10 cellular contexts compared by ENCODE assay signal in the genomic region with DNA sequence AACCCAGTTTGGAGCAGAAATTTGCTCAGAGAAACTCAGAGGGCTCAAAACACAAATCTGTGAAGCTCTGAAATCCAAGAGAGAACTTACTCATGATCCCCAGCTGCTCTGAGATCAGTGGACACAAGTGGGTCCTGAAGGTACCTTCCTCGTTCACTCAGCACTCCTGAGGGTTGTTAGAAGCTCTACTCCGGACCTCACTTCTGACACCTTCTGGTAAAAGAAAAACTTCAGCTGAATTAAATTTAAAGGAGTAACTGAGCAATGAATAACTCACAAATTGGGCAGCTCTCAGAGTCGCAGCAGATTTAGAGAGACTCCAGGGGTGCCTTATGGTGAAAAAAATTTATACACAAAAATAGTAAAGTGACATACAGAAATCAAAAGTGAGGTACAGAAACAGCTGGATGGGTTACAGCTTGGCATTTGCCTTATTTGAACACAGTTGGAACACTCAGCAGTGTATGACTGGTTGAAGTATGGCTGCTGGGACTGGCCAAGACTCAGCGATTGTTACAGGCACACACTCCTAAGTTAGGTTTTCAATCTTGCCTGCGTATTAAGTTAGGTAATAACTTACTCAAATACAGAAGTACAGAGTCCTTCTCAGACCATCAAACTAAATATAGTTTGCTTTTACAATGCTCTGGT. TPM values are rescaled to one million over a fixed set of nuclear protein-coding genes. Genes with fewer than 3 reads are reported as not detected.
DNase-seq lines count a peak whose midpoint lies in the region; ATAC-seq and TF ChIP-seq lines count a peak whose summit lies in the region.
"Had no signal": no experiment of that assay in that cellular context is flagged by ENCODE, and none has a peak within 500 bp of the region (broad histone marks: within the 10 kb centered on the region; RNA-seq: fewer than 3 reads in every experiment).

No MANE protein-coding gene starts in this region.

- ATAC-seq in GM21423 (IDR thresholded peaks at IDR 0.05; ENCODE audit: unreplicated experiment) = peak; percentile 65
- ATAC-seq in Right ventricle myocardium inferior = no peak

- no peak overlapping the region for H3K4me3 ChIP-seq in fibroblast of pulmonary artery (replicated peaks; ENCODE audit: low read depth, low read length)
- H3K4me3 ChIP-seq: upper lobe of left lung had no signal

- DNase-seq in A172 (ENCODE audit: low spot score) (peak; percentile 8), OCI-M1 (lab: John Stamatoyannopoulos, UW) (peak; percentile 100), fibroblast of pulmonary artery (ENCODE audit: low read depth) (peak; percentile 25), NCI-H2171 treated with DMSO at 0.1 percent for 48 hours (lab: John Stamatoyannopoulos, UW) (no peak), Right ventricle myocardium inferior (ENCODE audit: missing footprints) (no peak), D341Med (ENCODE audit: low spot score) (no peak), occipital lobe (lab: John Stamatoyannopoulos, UW) (no peak)
- DNase-seq: posterior cingulate gyrus, upper lobe of left lung had no signal

- intact Hi-C loops in Right ventricle myocardium inferior (cut with DNase I) = no loop called here

- peak; percentile 9 for TF ChIP-seq CTCF in fibroblast of pulmonary artery (IDR thresholded peaks at IDR 0.05; ENCODE audit: low read length, missing control alignments)

RNA-seq across cellular contexts. Expression of gene INSL4, which starts 32.5 kb away (rescaled TPM):
- total RNA-seq in A172 (2014; rRNA removed; shearing (Covaris generic)) = not detected in 2 replicates
- total RNA-seq in Right ventricle myocardium inferior = not detected
- not detected for total RNA-seq in occipital lobe
- total RNA-seq: upper lobe of left lung had no signal

RNA-seq across cellular contexts. Expression of gene RLN2, which starts 40.8 kb away (rescaled TPM):
- total RNA-seq in A172 (2014; rRNA removed; shearing (Covaris generic)) = not detected in 2 replicates
- total RNA-seq in Right ventricle myocardium inferior = not detected
- not detected for total RNA-seq in occipital lobe

Comparison
In these comparisons a context has a peak if more than half of its experiments do, and no peak if none do; other contexts are left out.
1. DNase-seq: peak in A172 (single experiment), OCI-M1 (single experiment) and fibroblast of pulmonary artery (single experiment); none in NCI-H2171 treated with DMSO at 0.1 percent for 48 hours (single experiment), Right ventricle myocardium inferior (single experiment), D341Med (single experiment) and occipital lobe (single experiment).